Comparison of ENCODE assay signal across 8 cellular contexts in the genomic region with DNA sequence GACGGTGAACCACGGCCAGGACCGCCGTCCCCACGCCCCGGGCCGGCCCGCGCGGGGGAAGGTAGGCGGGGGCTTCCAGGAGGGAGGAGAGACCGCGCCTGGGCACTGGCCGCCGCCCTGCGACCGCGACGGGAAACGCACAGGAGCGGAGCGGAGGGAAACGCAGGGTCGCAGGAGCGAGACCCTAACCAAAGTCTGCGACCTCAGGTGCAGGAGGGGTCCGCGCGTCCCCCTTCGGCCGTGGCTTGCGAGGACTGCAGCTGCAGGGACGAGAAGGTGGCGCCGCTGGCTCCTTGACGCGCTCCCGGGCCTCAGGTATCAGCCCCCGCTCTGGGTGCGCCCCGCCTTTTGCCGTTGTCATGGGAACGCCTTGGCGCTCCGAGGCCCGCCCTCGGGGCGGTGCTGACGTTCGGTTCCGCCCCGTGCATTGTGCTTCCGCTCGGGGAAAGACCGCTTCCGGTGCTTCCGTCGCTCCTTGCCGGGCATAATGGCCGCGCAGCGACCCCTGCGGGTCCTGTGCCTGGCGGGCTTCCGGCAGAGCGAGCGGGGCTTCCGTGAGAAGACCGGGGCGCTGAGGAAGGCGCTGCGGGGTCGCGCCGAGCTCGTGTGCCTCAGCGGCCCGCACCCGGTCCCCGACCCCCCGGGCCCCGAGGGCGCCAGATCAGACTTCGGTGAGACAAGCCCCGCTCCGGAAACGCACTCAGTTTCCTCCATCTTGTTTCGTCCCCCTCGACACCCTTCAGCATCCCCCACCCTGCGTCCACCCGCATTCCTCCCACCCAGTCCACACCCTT. TPM values are rescaled to one million over a fixed set of nuclear protein-coding genes. Genes with fewer than 3 reads are reported as not detected.
DNase-seq lines count a peak whose midpoint lies in the region; ATAC-seq and TF ChIP-seq lines count a peak whose summit lies in the region.

A gene (plus strand): TSS at position 462 of the 794 bp plus-strand sequence. CDS start 26 bp downstream, at position 488.

- TF ChIP-seq CTCF in C4-2B (conservative IDR thresholded peaks at IDR 0.05) (peak; percentile 55), dorsolateral prefrontal cortex (IDR thresholded peaks at IDR 0.05 in 54 of 56, conservative IDR thresholded peaks at IDR 0.05 in 2 of 56; ENCODE audit: low read depth in 1 of 56, partially characterized antibody in 56 of 56) (peak; percentile 43 to 88 (median 73)), lower leg skin (IDR thresholded peaks at IDR 0.05) (no peak)

- no peak for TF ChIP-seq POLR2A in lower leg skin (IDR thresholded peaks at IDR 0.05)

- peak; percentile 92 for ATAC-seq in GM19328 (IDR thresholded peaks at IDR 0.05; ENCODE audit: unreplicated experiment)
- ATAC-seq in HG03520 (IDR thresholded peaks at IDR 0.05; ENCODE audit: unreplicated experiment): peak; percentile 83

- peak within 1 kb of the TSS; percentile 56 to 92 (median 82) for H3K4me3 ChIP-seq in dorsolateral prefrontal cortex
- H3K4me3 ChIP-seq in lower leg skin (ENCODE audit: low read depth, poor library complexity, severe bottlenecking): peak within 1 kb of the TSS; percentile 52

- H3K27ac ChIP-seq in C4-2B (peak within 1 kb of the TSS; percentile 85), dorsolateral prefrontal cortex (peak within 1 kb of the TSS; percentile 43 to 96 (median 89))

- WGBS in lower leg skin, 2 donors: 0 to 1% methylated on average over 33 to 42 of the region's 91 CpGs

- DNase-seq in NCI-H774 (lab: John Stamatoyannopoulos, UW) (peak; percentile 83), dorsolateral prefrontal cortex (peak; percentile 88 to 97 (median 94)), lower leg skin (ENCODE audit: low spot score in 2 of 2) (peak; percentile 91 to 98)
- peak; percentile 97 for DNase-seq in activated CD4-positive, alpha-beta T cell treated with anti-CD3 and anti-CD28 coated beads, Interleukin-2, amount 50 U/mL, for 48 hours
- peak; percentile 94 to 97 (median 95) for DNase-seq in stimulated activated CD4-positive, alpha-beta T cell treated with anti-CD3 and anti-CD28 coated beads, TNF-alpha, amount 100 ng/mL, for 1 hour (ENCODE audit: low read depth in 3 of 3, low spot score in 1 of 3)

- intact Hi-C loops in dorsolateral prefrontal cortex (cut with DNase I) (loop anchor here in 1 of 2 donors (5.0 to 10.0 kb wide), 3 partner anchors 134 to 477 kb away; a partner anchor contains a TSS), lower leg skin (cut with DNase I; ENCODE audit: low total_unique reads) (no loop called here)

- H3K27me3 ChIP-seq in dorsolateral prefrontal cortex: no peaks in the 10 kb centered on the region

RNA-seq across cellular contexts. Expression of the gene that starts here (rescaled TPM):
- total RNA-seq in dorsolateral prefrontal cortex: 10 to 100 TPM in 108 of 120 experiments, 1 to 10 TPM in 12; 6.6 to 29.4 (median 16.4) TPM
- total RNA-seq in lower leg skin: 10 to 100 TPM; 34.2 to 51.5 (median 40.3) TPM

Comparison
In these comparisons a context has a peak if more than half of its experiments do, and no peak if none do; other contexts are left out.
1. Peak in every context shown above with its lines: DNase-seq, ATAC-seq, H3K4me3 ChIP-seq and H3K27ac ChIP-seq.
2. CTCF ChIP-seq: peak in C4-2B (single experiment) and dorsolateral prefrontal cortex (56 of 56); none in lower leg skin (0 of 3).